8 cellular contexts compared by ENCODE assay signal in the genomic region with DNA sequence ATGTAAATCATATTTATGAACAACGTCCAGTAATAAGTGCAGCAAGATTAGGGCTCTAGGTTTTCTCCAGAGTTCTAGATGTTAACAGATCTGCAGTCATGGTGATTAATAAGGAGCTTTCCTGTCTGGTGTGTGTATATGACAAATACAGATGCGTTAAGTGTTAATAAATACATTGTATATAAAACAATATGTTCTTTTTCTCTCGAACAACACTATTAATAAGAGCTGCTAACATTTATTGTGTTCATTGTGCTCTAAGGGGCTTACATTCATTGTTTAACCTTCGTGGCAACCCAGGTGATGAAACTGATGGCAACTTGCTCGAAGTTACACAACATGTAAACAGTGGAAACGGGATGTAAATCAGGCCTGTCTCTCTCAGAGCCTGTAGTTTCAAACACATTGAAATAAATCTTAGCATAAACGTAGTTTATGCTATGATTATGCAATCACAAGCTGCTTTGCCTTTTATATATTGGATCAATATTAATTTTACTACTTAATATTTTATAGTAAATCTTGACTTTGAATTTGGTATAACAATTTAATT. TPM values are rescaled to one million over a fixed set of nuclear protein-coding genes. Genes with fewer than 3 reads are reported as not detected.
DNase-seq lines count a peak whose midpoint lies in the region; ATAC-seq and TF ChIP-seq lines count a peak whose summit lies in the region.

No MANE protein-coding gene starts in this region.

- no peak for DNase-seq in BJ (ENCODE audit: low read depth)
- peak in 1 of 4 donors; percentile 4 for DNase-seq in body of pancreas
- no peak for DNase-seq in iPS-NIHi7 (ENCODE audit: extremely low spot score)
- no peak for DNase-seq in NK-92 treated with Interleukin-12 subunit alpha and Interleukin-12 subunit beta, amount 100 ng/mL, for 24 hours (lab: John Stamatoyannopoulos, UW)

- H3K4me3 Mint-ChIP-seq in IgD-negative memory B cell, result peak overlapping the region; percentile 75 to 94 (median 88)

- H3K4me1 ChIP-seq in body of pancreas, result peaks cover 12% of the 10 kb centered on the region
- no peaks in the 10 kb centered on the region for H3K4me1 ChIP-seq in mesodermal cell (ENCODE audit: control insufficient read depth, insufficient read depth, low read length, poor library complexity, severe bottlenecking)

- H3K9me3 ChIP-seq in body of pancreas, result no peaks in the 10 kb centered on the region
- no peaks in the 10 kb centered on the region for H3K9me3 ChIP-seq in mesodermal cell (ENCODE audit: control insufficient read depth, low read length)

- H3K4me3 ChIP-seq in BJ (ENCODE audit: low read depth, low read length), result peak overlapping the region; percentile 55
- peak overlapping the region; percentile 34 to 57 for H3K4me3 ChIP-seq in body of pancreas
- peak overlapping the region; percentile 61 for H3K4me3 ChIP-seq in mesodermal cell (ENCODE audit: extremely low read depth, insufficient read depth, low read length, poor library complexity, severe bottlenecking)

- peak overlapping the region in 2 of 4 donors; percentile 7 to 45 for H3K27ac ChIP-seq in body of pancreas
- H3K27ac ChIP-seq in mesodermal cell (ENCODE audit: low read depth, low read length, severe bottlenecking), result no peak overlapping the region

- peak overlapping the region in 1 of 3 donors; percentile 24 for H3K27ac Mint-ChIP-seq in IgD-negative memory B cell

- TF ChIP-seq POLR2A in body of pancreas (IDR thresholded peaks at IDR 0.05), result no peak

- POLR2A ChIA-PET in BJ (lab: Charles Lee), result no interaction called here

- H3K36me3 Mint-ChIP-seq in IgD-negative memory B cell, result no peaks in the 10 kb centered on the region

- peaks cover 0 to 2% (median 0%) of the 10 kb centered on the region in 3 donors for H3K9me3 Mint-ChIP-seq in IgD-negative memory B cell

- intact Hi-C loops in body of pancreas (cut with DNase I), result no loop called here

- no peak for TF ChIP-seq CTCF in BJ (IDR thresholded peaks at IDR 0.05; ENCODE audit: insufficient read depth, low read depth, low read length)
- no peak for TF ChIP-seq CTCF in body of pancreas (IDR thresholded peaks at IDR 0.05)

- WGBS in body of pancreas, 2 donors, result 24% methylated on average over 7 of the region's 7 CpGs
- WGBS in mesodermal cell (ENCODE audit: insufficient coverage in 2 of 2), 2 experiments, result 87 to 90% methylated on average over 3 to 4 of the region's 7 CpGs

- CTCF ChIA-PET in BJ (lab: Yijun Ruan, JAX), result interaction anchor here (1.0 kb wide), 1 partner anchor 9 kb away, joined by 3 read pairs; no protein-coding TSS in a partner anchor

- H3K27me3 ChIP-seq in BJ (ENCODE audit: control insufficient read depth, insufficient read depth, low read length) (peaks cover 16% of the 10 kb centered on the region), body of pancreas (no peaks in the 10 kb centered on the region)

- H3K27me3 Mint-ChIP-seq in IgD-negative memory B cell, result peaks cover 24% of the 10 kb centered on the region

- ATAC-seq in body of pancreas (no peak), HG02981 (IDR thresholded peaks at IDR 0.05; ENCODE audit: unreplicated experiment) (no peak), HG02759 (IDR thresholded peaks at IDR 0.05; ENCODE audit: unreplicated experiment) (no peak)

- H3K36me3 ChIP-seq in BJ (ENCODE audit: control insufficient read depth, insufficient read depth, low read length) (no peaks in the 10 kb centered on the region), body of pancreas (replicated peaks in 1 of 2; ENCODE audit: insufficient read depth in 1 of 2, low read depth in 2 of 2) (no peaks in the 10 kb centered on the region), mesodermal cell (ENCODE audit: control insufficient read depth, insufficient read depth, low read length) (no peaks in the 10 kb centered on the region)

- H3K4me1 Mint-ChIP-seq in IgD-negative memory B cell, result peaks cover 3 to 13% (median 11%) of the 10 kb centered on the region in 3 donors

RNA-seq across cellular contexts. Expression of a gene that starts 0.5 kb away (rescaled TPM):
- 0.06 TPM in 1 of 2 replicates, not detected in the other for polyA plus RNA-seq in BJ (2011; rRNA removed)
- polyA minus RNA-seq in BJ (2011; rRNA and poly(A)+ RNA removed), result 0.05 TPM in 1 of 2 replicates, not detected in the other
- not detected for polyA plus RNA-seq in IgD-negative memory B cell
- 1 to 10 TPM; 1.3 to 2.3 TPM for total RNA-seq in body of pancreas
- polyA plus RNA-seq in mesodermal cell (2013, experiment 1 of 2), result 3.3 TPM
- polyA plus RNA-seq in mesodermal cell (2013, experiment 2 of 2), result 5.1 TPM

RNA-seq across cellular contexts. Expression of a gene that starts 54.5 kb away (rescaled TPM):
- polyA plus RNA-seq in BJ (2011; rRNA removed) (16.7 and 39.4 TPM in 2 replicates), IgD-negative memory B cell (31.3 TPM)
- polyA minus RNA-seq in BJ (2011; rRNA and poly(A)+ RNA removed), result 5.0 and 5.2 TPM in 2 replicates
- 10 to 100 TPM; 28.7 to 36.1 TPM for total RNA-seq in body of pancreas
- 83.4 TPM for polyA plus RNA-seq in mesodermal cell (2013, experiment 1 of 2)
- 90.5 TPM for polyA plus RNA-seq in mesodermal cell (2013, experiment 2 of 2)
